In the genomic region with DNA sequence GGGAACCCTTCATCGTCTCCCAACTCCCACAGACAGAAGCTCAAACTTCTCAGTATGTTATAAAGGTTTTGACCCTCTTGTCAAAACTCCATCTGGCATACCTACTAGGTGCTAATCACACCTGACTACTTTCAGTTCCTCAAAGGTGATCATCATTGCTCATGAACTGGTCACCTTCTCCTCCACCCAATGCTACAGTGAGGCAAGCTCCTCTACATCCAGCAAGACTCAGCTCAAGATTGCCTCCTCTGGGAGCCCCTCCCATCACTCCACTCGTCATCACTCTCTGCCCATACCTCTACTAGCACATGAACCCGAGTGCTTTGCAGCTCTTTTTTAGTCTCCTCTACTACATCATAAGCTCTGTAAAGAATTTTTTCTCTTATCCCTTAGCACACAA, we compare ENCODE assay signal across 34 cellular contexts.
DNase-seq lines count a peak whose midpoint lies in the region; ATAC-seq and TF ChIP-seq lines count a peak whose summit lies in the region.
"Had no signal": no experiment of that assay in that cellular context is flagged by ENCODE, and none has a peak within 500 bp of the region (broad histone marks: within the 10 kb centered on the region; RNA-seq: fewer than 3 reads in every experiment).

No MANE protein-coding gene starts in this region.

- peaks cover 5% of the 10 kb centered on the region for H3K9me3 ChIP-seq in mesenchymal stem cell (ENCODE audit: control insufficient read depth, low read length)
- H3K9me3 ChIP-seq in thoracic aorta = no peaks in the 10 kb centered on the region
- H3K9me3 ChIP-seq: body of pancreas had no signal

- H3K18ac ChIP-seq in mesenchymal stem cell (ENCODE audit: low read depth in 1 of 2, low read length in 2 of 2) = peak overlapping the region in 1 of 2 experiments; percentile 23

- H3K27ac ChIP-seq in caudate nucleus (ENCODE audit: low read depth, low read length) (peak overlapping the region; percentile 67), mesenchymal stem cell (ENCODE audit: low read length, poor library complexity, severe bottlenecking) (no peak overlapping the region), thoracic aorta (peak overlapping the region; percentile 87)
- H3K27ac ChIP-seq: body of pancreas, foreskin keratinocyte, HL-60, VCaP had no signal

- TF ChIP-seq CTCF in GM12865 (IDR thresholded peaks at IDR 0.05; ENCODE audit: insufficient read depth, low read depth, low read length, missing control alignments) (no peak), thoracic aorta (IDR thresholded peaks at IDR 0.05) (no peak)

- H4K91ac ChIP-seq in mesenchymal stem cell (ENCODE audit: low read length) = no peak overlapping the region

- no peak overlapping the region for H2BK120ac ChIP-seq in mesenchymal stem cell (ENCODE audit: low read depth, low read length)

- peak overlapping the region; percentile 78 for H3K9ac ChIP-seq in mesenchymal stem cell (ENCODE audit: low read length)

- no peak overlapping the region for H2AFZ ChIP-seq in mesenchymal stem cell (ENCODE audit: low read depth, low read length)

- no peak overlapping the region for H2BK15ac ChIP-seq in mesenchymal stem cell (ENCODE audit: low read depth, poor library complexity, severe bottlenecking)

- no peak overlapping the region for H3K4ac ChIP-seq in mesenchymal stem cell (ENCODE audit: low read depth in 1 of 2, low read length in 2 of 2)

- no peak overlapping the region for H2BK5ac ChIP-seq in mesenchymal stem cell (ENCODE audit: low read depth, low read length, poor library complexity, severe bottlenecking)

- no peak overlapping the region for H2AK5ac ChIP-seq in mesenchymal stem cell (ENCODE audit: low read length, severe bottlenecking)

- peaks cover 12 to 63% of the 10 kb centered on the region in 2 experiments for H3K36me3 ChIP-seq in mesenchymal stem cell (ENCODE audit: control insufficient read depth in 1 of 2, insufficient read depth in 2 of 2, low read depth in 1 of 2, low read length in 2 of 2)
- no peaks in the 10 kb centered on the region for H3K36me3 ChIP-seq in thoracic aorta

- peaks cover 31% of the 10 kb centered on the region for H3K79me1 ChIP-seq in mesenchymal stem cell (replicated peaks; ENCODE audit: low read length, poor library complexity, severe bottlenecking)

- no peak overlapping the region for H3K14ac ChIP-seq in mesenchymal stem cell (ENCODE audit: low read length in 2 of 2)

- H3K23ac ChIP-seq in mesenchymal stem cell (ENCODE audit: low read length in 2 of 2) = no peak overlapping the region

- DNase-seq in GM12865 (ENCODE audit: low read depth) (peak; percentile 41), caudate nucleus (lab: John Stamatoyannopoulos, UW) (no peak), mesenchymal stem cell (no peak), thoracic aorta (ENCODE audit: low spot score) (no peak), hippocampal formation (lab: John Stamatoyannopoulos, UW) (no peak), NCI-H2107 treated with DMSO at 0.1 percent for 48 hours (lab: John Stamatoyannopoulos, UW; ENCODE audit: unreplicated experiment) (no peak), NOMO-1 treated with dmso at 0.1 percent for 144 hours (lab: John Stamatoyannopoulos, UW; ENCODE audit: unreplicated experiment) (no peak)
- no peak for DNase-seq in activated CD4-positive, alpha-beta T cell treated with anti-CD3 and anti-CD28 coated beads, Interleukin-2, amount 50 U/mL, for 1 hour
- DNase-seq: ACHN; activated CD4-positive, alpha-beta T cell treated with anti-CD3 and anti-CD28 coated beads for 48 hours; activated gamma-delta T cell treated with Interleukin-2 at 50 U/mL for 16 hours; activated T-cell treated with anti-CD3 and anti-CD28 coated beads, Interleukin-2, amount 50 U/mL, for 24 hours; body of pancreas; DMS53; effector memory CD4-positive, alpha-beta T cell; erythroblast; foreskin keratinocyte; GDM1; heart right ventricle; kidney glomerular epithelial cell; mammary epithelial cell; MV-4-11; NCI-H1694; NCI-H2171; NCI-H510A; NK-92 treated with Interleukin-12 subunit alpha and Interleukin-12 subunit beta, amount 100 ng/mL, for 24 hours; SHP77 treated with DMSO at 0.1 percent for 48 hours; stimulated activated CD4-positive, alpha-beta T cell treated with anti-CD3 and anti-CD28 coated beads, Interleukin-4, amount 100 ng/mL, for 24 hours; T-helper 9 cell had no signal

- peak overlapping the region; percentile 57 for H4K8ac ChIP-seq in mesenchymal stem cell (ENCODE audit: low read length)

- H3K4me1 ChIP-seq in mesenchymal stem cell (ENCODE audit: control insufficient read depth, insufficient read depth, low read depth, low read length) (no peaks in the 10 kb centered on the region), thoracic aorta (ENCODE audit: control insufficient read depth in 1 of 2, low read depth in 2 of 2) (peaks cover 44 to 77% of the 10 kb centered on the region in 2 donors)

- WGBS in mesenchymal stem cell = 86% methylated on average over 3 of the region's 3 CpGs

- H3K4me3 ChIP-seq in GM12865 (ENCODE audit: low read depth, low read length) (no peak overlapping the region), mesenchymal stem cell (ENCODE audit: insufficient read depth in 1 of 2, low read depth in 1 of 2, low read length in 2 of 2) (no peak overlapping the region), thoracic aorta (no peak overlapping the region)
- H3K4me3 ChIP-seq: body of pancreas, heart right ventricle had no signal

- no peak overlapping the region for H3K4me2 ChIP-seq in mesenchymal stem cell (ENCODE audit: low read length, poor library complexity, severe bottlenecking)

- no peak for ATAC-seq in thoracic aorta (ENCODE audit: insufficient number of reproducible peaks, low FRiP score, low read depth)
- ATAC-seq: body of pancreas; foreskin keratinocyte; heart right ventricle; HepG2; Panc1; stimulated activated effector memory CD8-positive, alpha-beta T cell treated with anti-CD3 and anti-CD28 coated beads, Interleukin-12 subunit alpha, Interleukin-12 subunit beta, amount 100 ng/mL, for 72 hours had no signal

- H3K27me3 ChIP-seq in mesenchymal stem cell (ENCODE audit: control insufficient read depth in 1 of 2, insufficient read depth in 1 of 2, low read length in 2 of 2) = no peaks in the 10 kb centered on the region
- H3K27me3 ChIP-seq in thoracic aorta (replicated peaks; ENCODE audit: insufficient read depth) = no peaks in the 10 kb centered on the region
- H3K27me3 ChIP-seq: body of pancreas, foreskin keratinocyte, heart right ventricle had no signal

- no peak overlapping the region for H2BK12ac ChIP-seq in mesenchymal stem cell (ENCODE audit: low read length in 2 of 2)
